Comparison of ENCODE assay signal across 12 cellular contexts in genomic region chr12:16611146-16611545, GRCh38. TPM values are rescaled to one million over a fixed set of nuclear protein-coding genes. Genes with fewer than 3 reads are reported as not detected.
DNase-seq lines count a peak whose midpoint lies in the region; ATAC-seq and TF ChIP-seq lines count a peak whose summit lies in the region.
"Had no signal": no experiment of that assay in that cellular context is flagged by ENCODE, and none has a peak within 500 bp of the region (broad histone marks: within the 10 kb centered on the region; RNA-seq: fewer than 3 reads in every experiment).

No MANE protein-coding gene starts in this region.

- peak overlapping the region; percentile 65 for H3K4me3 Mint-ChIP-seq in GM23338
- H3K4me3 Mint-ChIP-seq in effector memory CD8-positive, alpha-beta T cell = no peak overlapping the region
- no peak overlapping the region for H3K4me3 Mint-ChIP-seq in activated CD4-positive, alpha-beta T cell treated with anti-CD3 and anti-CD28 coated beads, Interleukin-2, amount 10 ng/mL, durations not matched to agents 24 days and 14 days
- H3K4me3 Mint-ChIP-seq: activated B cell treated with CpG ODN at 0.5 μM for 24 hours; CD8-positive, alpha-beta memory T cell had no signal

- no peaks in the 10 kb centered on the region; the same call in 1 of the 2 replicates for H3F3A ChIP-seq in GM23338 (replicated peaks; ENCODE audit: low read depth)

- H3K36me3 Mint-ChIP-seq in GM23338 (ENCODE audit: low read depth) = no peaks in the 10 kb centered on the region
- no peaks in the 10 kb centered on the region for H3K36me3 Mint-ChIP-seq in effector memory CD8-positive, alpha-beta T cell (ENCODE audit: insufficient read depth)
- H3K36me3 Mint-ChIP-seq in activated CD4-positive, alpha-beta T cell treated with anti-CD3 and anti-CD28 coated beads, Interleukin-2, amount 10 ng/mL, durations not matched to agents 24 days and 14 days (ENCODE audit: low read depth) = no peaks in the 10 kb centered on the region
- H3K36me3 Mint-ChIP-seq: CD8-positive, alpha-beta memory T cell had no signal

- 9% methylated on average over 1 of the region's 2 CpGs for WGBS in mesenchymal stem cell

- no peak overlapping the region for H2BK15ac ChIP-seq in mesenchymal stem cell (ENCODE audit: low read depth, poor library complexity, severe bottlenecking)

- H3K27me3 Mint-ChIP-seq in GM23338 (ENCODE audit: insufficient read depth, low read depth, poor library complexity) = peaks cover 19% of the 10 kb centered on the region
- peaks cover 8 to 15% of the 10 kb centered on the region in 2 donors for H3K27me3 Mint-ChIP-seq in effector memory CD8-positive, alpha-beta T cell
- peaks cover 35% of the 10 kb centered on the region for H3K27me3 Mint-ChIP-seq in activated CD4-positive, alpha-beta T cell treated with anti-CD3 and anti-CD28 coated beads, Interleukin-2, amount 10 ng/mL, durations not matched to agents 24 days and 14 days

- no peak overlapping the region for H3K27ac ChIP-seq in GM23338 (ENCODE audit: low read depth)
- no peak overlapping the region for H3K27ac ChIP-seq in mesenchymal stem cell (ENCODE audit: low read length, poor library complexity, severe bottlenecking)

- no peaks in the 10 kb centered on the region for H3K9me3 Mint-ChIP-seq in GM23338
- H3K9me3 Mint-ChIP-seq in effector memory CD8-positive, alpha-beta T cell = peaks cover 8% of the 10 kb centered on the region in 2 donors
- no peaks in the 10 kb centered on the region for H3K9me3 Mint-ChIP-seq in activated CD4-positive, alpha-beta T cell treated with anti-CD3 and anti-CD28 coated beads, Interleukin-2, amount 10 ng/mL, durations not matched to agents 24 days and 14 days
- H3K9me3 Mint-ChIP-seq: activated B cell treated with CpG ODN at 0.5 μM for 24 hours had no signal

- intact Hi-C loops in activated CD4-positive, alpha-beta T cell treated with anti-CD3 and anti-CD28 coated beads, Interleukin-2, amount 10 ng/mL, durations not matched to agents 24 days and 14 days (cut with micrococcal nuclease) = no loop called here
- intact Hi-C loops in sciatic nerve (cut with DNase I) = no loop called here

- H3K27me3 ChIP-seq in GM23338 (ENCODE audit: insufficient read depth) (peaks cover 37% of the 10 kb centered on the region), mesenchymal stem cell (ENCODE audit: control insufficient read depth in 1 of 2, insufficient read depth in 1 of 2, low read length in 2 of 2) (no peaks in the 10 kb centered on the region)

- peak overlapping the region; percentile 77 for H3K27ac Mint-ChIP-seq in GM23338
- H3K27ac Mint-ChIP-seq in effector memory CD8-positive, alpha-beta T cell = no peak overlapping the region
- H3K27ac Mint-ChIP-seq in activated CD4-positive, alpha-beta T cell treated with anti-CD3 and anti-CD28 coated beads, Interleukin-2, amount 10 ng/mL, durations not matched to agents 24 days and 14 days = no peak overlapping the region
- H3K27ac Mint-ChIP-seq: activated B cell treated with CpG ODN at 0.5 μM for 24 hours; CD8-positive, alpha-beta memory T cell; progenitor cell of endocrine pancreas had no signal

- H4K20me1 ChIP-seq in GM23338 (replicated peaks; ENCODE audit: insufficient read depth) = no peaks in the 10 kb centered on the region

- DNase-seq in GM23338 (ENCODE audit: low spot score) (no peak), NCI-H774 (lab: John Stamatoyannopoulos, UW) (peak; percentile 29), mesenchymal stem cell (no peak), sciatic nerve (ENCODE audit: low spot score) (no peak)
- no peak for DNase-seq in effector memory CD8-positive, alpha-beta T cell
- no peak for DNase-seq in stimulated activated naive CD4-positive, alpha-beta T cell (lab: John Stamatoyannopoulos, UW)
- no peak for DNase-seq in activated CD4-positive, alpha-beta T cell treated with anti-CD3 and anti-CD28 coated beads, Interleukin-2, amount 10 ng/mL, durations not matched to agents 24 days and 14 days
- DNase-seq: activated B cell treated with CpG ODN at 0.5 μM for 24 hours; CD8-positive, alpha-beta memory T cell had no signal

- no peaks in the 10 kb centered on the region for H3K79me2 ChIP-seq in GM23338 (replicated peaks; ENCODE audit: insufficient read depth)

- no peak overlapping the region for H3K23ac ChIP-seq in mesenchymal stem cell (ENCODE audit: low read length in 2 of 2)

- no peak for TF ChIP-seq POLR2A in GM18505 (IDR thresholded peaks at IDR 0.05; ENCODE audit: borderline replicate concordance, extremely low read depth, insufficient read depth, insufficient read length)

- TF ChIP-seq CTCF in GM23338 (conservative IDR thresholded peaks at IDR 0.05; ENCODE audit: low read depth in 2 of 2) = no peak

- ATAC-seq in GM18505 (IDR thresholded peaks at IDR 0.05; ENCODE audit: unreplicated experiment) (peak; percentile 43), GM23338 (peak; percentile 14; the same call in 1 of the 3 replicates), sciatic nerve (no peak)
- no peak for ATAC-seq in effector memory CD8-positive, alpha-beta T cell (replicated peaks)

- H3K18ac ChIP-seq in mesenchymal stem cell (ENCODE audit: low read depth in 1 of 2, low read length in 2 of 2) = no peak overlapping the region

- H3K4me1 ChIP-seq in GM23338 (ENCODE audit: insufficient read depth) (peaks cover 62% of the 10 kb centered on the region), mesenchymal stem cell (ENCODE audit: control insufficient read depth, insufficient read depth, low read depth, low read length) (no peaks in the 10 kb centered on the region)

- H3K36me3 ChIP-seq in GM23338 (ENCODE audit: insufficient read depth) (no peaks in the 10 kb centered on the region), mesenchymal stem cell (ENCODE audit: control insufficient read depth in 1 of 2, insufficient read depth in 2 of 2, low read depth in 1 of 2, low read length in 2 of 2) (no peaks in the 10 kb centered on the region)

- no peaks in the 10 kb centered on the region for H3K79me1 ChIP-seq in mesenchymal stem cell (replicated peaks; ENCODE audit: low read length, poor library complexity, severe bottlenecking)

- H3K9ac ChIP-seq in mesenchymal stem cell (ENCODE audit: low read length) = peak overlapping the region; percentile 79

- H4K91ac ChIP-seq in mesenchymal stem cell (ENCODE audit: low read length) = no peak overlapping the region

- H3K9me2 ChIP-seq in GM23338 (ENCODE audit: insufficient read depth) = no peaks in the 10 kb centered on the region; the same call in 1 of the 2 replicates

- H3K4ac ChIP-seq in mesenchymal stem cell (ENCODE audit: low read depth in 1 of 2, low read length in 2 of 2) = no peak overlapping the region

- no peaks in the 10 kb centered on the region for H3K9me3 ChIP-seq in mesenchymal stem cell (ENCODE audit: control insufficient read depth, low read length)

- peaks cover 67% of the 10 kb centered on the region for H3K4me1 Mint-ChIP-seq in GM23338
- no peaks in the 10 kb centered on the region for H3K4me1 Mint-ChIP-seq in effector memory CD8-positive, alpha-beta T cell (ENCODE audit: low read depth in 2 of 2)
- peaks cover 3% of the 10 kb centered on the region for H3K4me1 Mint-ChIP-seq in activated CD4-positive, alpha-beta T cell treated with anti-CD3 and anti-CD28 coated beads, Interleukin-2, amount 10 ng/mL, durations not matched to agents 24 days and 14 days
- H3K4me1 Mint-ChIP-seq: activated B cell treated with CpG ODN at 0.5 μM for 24 hours; CD8-positive, alpha-beta memory T cell had no signal

- H4K8ac ChIP-seq in mesenchymal stem cell (ENCODE audit: low read length) = no peak overlapping the region

- H3K4me3 ChIP-seq in GM23338 = peak overlapping the region; percentile 85
- no peak overlapping the region for H3K4me3 ChIP-seq in mesenchymal stem cell (ENCODE audit: insufficient read depth in 1 of 2, low read depth in 1 of 2, low read length in 2 of 2)

- H2AK5ac ChIP-seq in mesenchymal stem cell (ENCODE audit: low read length, severe bottlenecking) = no peak overlapping the region

- H3K14ac ChIP-seq in mesenchymal stem cell (ENCODE audit: low read length in 2 of 2) = no peak overlapping the region

- H2AFZ ChIP-seq in GM23338 (no peak overlapping the region), mesenchymal stem cell (ENCODE audit: low read depth, low read length) (no peak overlapping the region)

- no peak overlapping the region for H2BK120ac ChIP-seq in mesenchymal stem cell (ENCODE audit: low read depth, low read length)

- H3K4me2 ChIP-seq in GM23338 (peak overlapping the region; percentile 97), mesenchymal stem cell (ENCODE audit: low read length, poor library complexity, severe bottlenecking) (no peak overlapping the region)

- no peak overlapping the region for H2BK12ac ChIP-seq in mesenchymal stem cell (ENCODE audit: low read length in 2 of 2)

- no peak overlapping the region for H2BK5ac ChIP-seq in mesenchymal stem cell (ENCODE audit: low read depth, low read length, poor library complexity, severe bottlenecking)

TF ChIP-seq in GM23338, 12 proteins besides CTCF, POLR2A, EP300 and RAD21 (continues in another document):
- no peak for TF ChIP-seq ETS1 (IDR thresholded peaks at IDR 0.05)
- TF ChIP-seq ZNF114 (CRISPR knock-in tag; IDR thresholded peaks at IDR 0.05) = no peak
- TF ChIP-seq JUNB (IDR thresholded peaks at IDR 0.05; ENCODE audit: unreplicated experiment) = no peak
- no peak for TF ChIP-seq NANOG (IDR thresholded peaks at IDR 0.05; ENCODE audit: borderline replicate concordance)
- no peak for TF ChIP-seq POLR2AphosphoS5 (IDR thresholded peaks at IDR 0.05; ENCODE audit: low read depth)
- TF ChIP-seq EZH2phosphoT487 (IDR thresholded peaks at IDR 0.05; ENCODE audit: unreplicated experiment) = no peak

RNA-seq across cellular contexts. Expression of gene LMO3, which starts 5.2 kb away (rescaled TPM):
- total RNA-seq in GM23338 (2014; rRNA removed; shearing (Covaris generic)) = 15.1 and 15.2 TPM in 2 replicates
- polyA plus RNA-seq in GM23338 (2016; fragmentation: Nextera tagmentation; extraction: Ambion mirVana) = 5.8 and 7.9 TPM in 2 replicates
- 0.03 TPM for polyA plus RNA-seq in mesenchymal stem cell (2013, experiment 1 of 2)
- 0.03 TPM for polyA plus RNA-seq in mesenchymal stem cell (2013, experiment 2 of 2)
- not detected in 2 replicates for total RNA-seq in activated CD4-positive, alpha-beta T cell treated with anti-CD3 and anti-CD28 coated beads, Interleukin-2, amount 10 ng/mL, durations not matched to agents 24 days and 14 days
- 26.2 TPM for total RNA-seq in sciatic nerve
- total RNA-seq: activated B cell treated with CpG ODN at 0.5 μM for 24 hours; CD8-positive, alpha-beta memory T cell; M059J had no signal
- polyA plus RNA-seq: CD8-positive, alpha-beta memory T cell had no signal

Comparison
In these comparisons a context has a peak if more than half of its experiments do, and no peak if none do; other contexts are left out.
1. ATAC-seq: peak in GM18505 (single experiment) and GM23338 (single experiment); none in effector memory CD8-positive, alpha-beta T cell (single experiment) and sciatic nerve (single experiment).
2. RNA of gene LMO3, which starts 5.2 kb away (total RNA-seq): 26.2 TPM in sciatic nerve (single experiment) and 15.1 to 15.2 TPM in GM23338; not detected in activated CD4-positive, alpha-beta T cell treated with anti-CD3 and anti-CD28 coated beads, Interleukin-2, amount 10 ng/mL, durations not matched to agents 24 days and 14 days; every median in the first group is over 10 times any median in the second.